Comparison of ENCODE assay signal across 10 cellular contexts in genomic region chr7:50270531-50271018, GRCh38. TPM values are rescaled to one million over a fixed set of nuclear protein-coding genes. Genes with fewer than 3 reads are reported as not detected.
DNase-seq lines count a peak whose midpoint lies in the region; ATAC-seq and TF ChIP-seq lines count a peak whose summit lies in the region.
"Had no signal": no experiment of that assay in that cellular context is flagged by ENCODE, and none has a peak within 500 bp of the region (broad histone marks: within the 10 kb centered on the region; RNA-seq: fewer than 3 reads in every experiment).

No MANE protein-coding gene starts in this region.

- in situ Hi-C loops in gastrocnemius medialis (cut with MboI; ENCODE audit: low sequenced_read_pairs in 4 of 4) = no loop called here

- intact Hi-C loops in CD4-positive, alpha-beta T cell (cut with DNase I, micrococcal nuclease) = no loop called here
- intact Hi-C loops in gastrocnemius medialis (cut with DNase I; ENCODE audit: low total_unique reads) = no loop called here

- H3K36me3 Mint-ChIP-seq in CD4-positive, alpha-beta T cell (ENCODE audit: low read depth) = no peaks in the 10 kb centered on the region
- H3K36me3 Mint-ChIP-seq in activated CD4-positive, alpha-beta memory T cell treated with anti-CD3 and anti-CD28 coated beads, Interleukin-2, amount 10 ng/mL, durations not matched to agents 7 days and 5 days (ENCODE audit: low read depth) = peaks cover 23% of the 10 kb centered on the region

- no peak overlapping the region for H3K4me3 ChIP-seq in gastrocnemius medialis

- no peak for TF ChIP-seq POLR2A in gastrocnemius medialis (IDR thresholded peaks at IDR 0.05)

- peak overlapping the region; percentile 90 for H3K27ac Mint-ChIP-seq in CD4-positive, alpha-beta T cell
- H3K27ac Mint-ChIP-seq in activated CD4-positive, alpha-beta memory T cell treated with anti-CD3 and anti-CD28 coated beads, Interleukin-2, amount 10 ng/mL, durations not matched to agents 7 days and 5 days = peak overlapping the region; percentile 36

- no peaks in the 10 kb centered on the region for H3K27me3 ChIP-seq in CD4-positive, alpha-beta T cell (ENCODE audit: control insufficient read depth, insufficient read depth, low read length)
- H3K27me3 ChIP-seq in gastrocnemius medialis = peaks cover 0 to under 1% (median 0%) of the 10 kb centered on the region in 3 donors

- POLR2A ChIA-PET in CD4-positive, alpha-beta T cell (lab: Charles Lee) = interaction anchor here (0.9 to 16.3 kb wide), 4 partner anchors 8 to 64 kb away, joined by 3 to 350 read pairs (median 3); partner anchors contain the start of gene IKZF1
- POLR2A ChIA-PET in activated CD4-positive, alpha-beta memory T cell treated with anti-CD3 and anti-CD28 coated beads, Interleukin-2, amount 10 ng/mL, durations not matched to agents 7 days and 5 days (lab: Charles Lee) = interaction anchor here (2.1 to 11.8 kb wide), 2 partner anchors 8 to 40 kb away, joined by 8 to 454 read pairs; partner anchors contain the start of gene IKZF1

- H3K4me3 Mint-ChIP-seq in CD4-positive, alpha-beta T cell = no peak overlapping the region
- no peak overlapping the region for H3K4me3 Mint-ChIP-seq in activated CD4-positive, alpha-beta memory T cell treated with anti-CD3 and anti-CD28 coated beads, Interleukin-2, amount 10 ng/mL, durations not matched to agents 7 days and 5 days

- H3K4me1 ChIP-seq in gastrocnemius medialis = no peaks in the 10 kb centered on the region

- H3K9me3 Mint-ChIP-seq in CD4-positive, alpha-beta T cell = no peaks in the 10 kb centered on the region
- H3K9me3 Mint-ChIP-seq in activated CD4-positive, alpha-beta memory T cell treated with anti-CD3 and anti-CD28 coated beads, Interleukin-2, amount 10 ng/mL, durations not matched to agents 7 days and 5 days = peaks cover 4% of the 10 kb centered on the region

- H3K9me3 ChIP-seq in CD4-positive, alpha-beta T cell (ENCODE audit: control insufficient read depth, low read length) = no peaks in the 10 kb centered on the region
- no peaks in the 10 kb centered on the region for H3K9me3 ChIP-seq in gastrocnemius medialis

- no peak for ATAC-seq in CD4-positive, alpha-beta T cell (ENCODE audit: poor library complexity)
- ATAC-seq in GM18870 (IDR thresholded peaks at IDR 0.05; ENCODE audit: unreplicated experiment) (peak; percentile 30), HG02852 (IDR thresholded peaks at IDR 0.05; ENCODE audit: unreplicated experiment) (peak; percentile 23), gastrocnemius medialis (no peak)

- no peak for TF ChIP-seq CTCF in CD4-positive, alpha-beta T cell (IDR thresholded peaks at IDR 0.05)
- TF ChIP-seq CTCF in gastrocnemius medialis (IDR thresholded peaks at IDR 0.05 in 4 of 5, conservative IDR thresholded peaks at IDR 0.05 in 1 of 5) = no peak

- no peaks in the 10 kb centered on the region for H3K36me3 ChIP-seq in gastrocnemius medialis

- peak overlapping the region; percentile 57 for H3K27ac ChIP-seq in CD4-positive, alpha-beta T cell (ENCODE audit: low read depth, low read length)
- no peak overlapping the region for H3K27ac ChIP-seq in gastrocnemius medialis

- DNase-seq in CD4-positive, alpha-beta T cell = no peak
- no peak for DNase-seq in activated CD4-positive, alpha-beta memory T cell treated with anti-CD3 and anti-CD28 coated beads, Interleukin-2, amount 10 ng/mL, durations not matched to agents 7 days and 5 days
- DNase-seq in AG20443 (ENCODE audit: low spot score) (no peak), RPMI8226 (no peak), DMS 273 treated with DMSO at 0.1 percent for 48 hours (lab: John Stamatoyannopoulos, UW) (no peak), gastrocnemius medialis (no peak)
- DNase-seq: AML-193 had no signal

- H3K27me3 Mint-ChIP-seq in CD4-positive, alpha-beta T cell = no peaks in the 10 kb centered on the region
- H3K27me3 Mint-ChIP-seq in activated CD4-positive, alpha-beta memory T cell treated with anti-CD3 and anti-CD28 coated beads, Interleukin-2, amount 10 ng/mL, durations not matched to agents 7 days and 5 days = no peaks in the 10 kb centered on the region

- CTCF ChIA-PET in CD4-positive, alpha-beta T cell (lab: Charles Lee) = interaction anchor here (1.1 to 1.6 kb wide), 3 partner anchors 11 to 65 kb away, joined by 3 to 6 read pairs (median 3); no protein-coding TSS in a partner anchor
- CTCF ChIA-PET in activated CD4-positive, alpha-beta memory T cell treated with anti-CD3 and anti-CD28 coated beads, Interleukin-2, amount 10 ng/mL, durations not matched to agents 7 days and 5 days (lab: Charles Lee) = no interaction called here

- H3K4me1 Mint-ChIP-seq in CD4-positive, alpha-beta T cell (ENCODE audit: low read depth) = peaks cover 96% of the 10 kb centered on the region
- peaks cover 77% of the 10 kb centered on the region for H3K4me1 Mint-ChIP-seq in activated CD4-positive, alpha-beta memory T cell treated with anti-CD3 and anti-CD28 coated beads, Interleukin-2, amount 10 ng/mL, durations not matched to agents 7 days and 5 days

RNA-seq across cellular contexts. Expression of gene IKZF1, which starts 33.9 kb away (rescaled TPM):
- 100 to 1,000 TPM; 297 to 300 TPM for total RNA-seq in CD4-positive, alpha-beta T cell
- total RNA-seq in activated CD4-positive, alpha-beta memory T cell treated with anti-CD3 and anti-CD28 coated beads, Interleukin-2, amount 10 ng/mL, durations not matched to agents 7 days and 5 days = 100 to 1,000 TPM; 383 to 404 TPM
- 1 to 10 TPM in 3 of 4 donors, under 1 TPM in 1; 0.22 to 3.6 (median 1.9) TPM for total RNA-seq in gastrocnemius medialis
- total RNA-seq: chondrocyte had no signal

Comparison
In these comparisons a context has a peak if more than half of its experiments do, and no peak if none do; other contexts are left out.
1. ATAC-seq: peak in GM18870 (single experiment) and HG02852 (single experiment); none in CD4-positive, alpha-beta T cell (single experiment) and gastrocnemius medialis (0 of 2).
2. RNA of gene IKZF1, which starts 33.9 kb away (total RNA-seq): 383 to 404 TPM in activated CD4-positive, alpha-beta memory T cell treated with anti-CD3 and anti-CD28 coated beads, Interleukin-2, amount 10 ng/mL, durations not matched to agents 7 days and 5 days and 297 to 300 TPM in CD4-positive, alpha-beta T cell; 0.22 to 3.6 TPM in gastrocnemius medialis; every median in the first group is over 10 times any median in the second.